21 cellular contexts compared by ENCODE assay signal in genomic region chr9:83483223-83483622, GRCh38.
"Had no signal": no experiment of that assay in that cellular context is flagged by ENCODE, and none has a peak within 500 bp of the region (broad histone marks: within the 10 kb centered on the region; RNA-seq: fewer than 3 reads in every experiment).

No MANE protein-coding gene starts in this region.

- ATAC-seq: HepG2 had no signal

- DNase-seq: IMR-90, Kasumi-1, KG1, MM.1S, NCI-H1092, NCI-H1105 treated with DMSO at 0.1 percent for 48 hours, NCI-H1417 treated with DMSO at 0.1 percent for 48 hours, NCI-H146, NCI-H1694 treated with DMSO at 0.1 percent for 48 hours, NCI-H1930, NCI-H2081, NCI-H2107, NCI-H226, NCI-H510A, NCI-H524 treated with DMSO at 0.1 percent for 48 hours, NCI-H69, NCI-H774, Right ventricle myocardium superior, RPMI8226, SIG-M5 had no signal
